8 cellular contexts compared by ENCODE assay signal in the genomic region with DNA sequence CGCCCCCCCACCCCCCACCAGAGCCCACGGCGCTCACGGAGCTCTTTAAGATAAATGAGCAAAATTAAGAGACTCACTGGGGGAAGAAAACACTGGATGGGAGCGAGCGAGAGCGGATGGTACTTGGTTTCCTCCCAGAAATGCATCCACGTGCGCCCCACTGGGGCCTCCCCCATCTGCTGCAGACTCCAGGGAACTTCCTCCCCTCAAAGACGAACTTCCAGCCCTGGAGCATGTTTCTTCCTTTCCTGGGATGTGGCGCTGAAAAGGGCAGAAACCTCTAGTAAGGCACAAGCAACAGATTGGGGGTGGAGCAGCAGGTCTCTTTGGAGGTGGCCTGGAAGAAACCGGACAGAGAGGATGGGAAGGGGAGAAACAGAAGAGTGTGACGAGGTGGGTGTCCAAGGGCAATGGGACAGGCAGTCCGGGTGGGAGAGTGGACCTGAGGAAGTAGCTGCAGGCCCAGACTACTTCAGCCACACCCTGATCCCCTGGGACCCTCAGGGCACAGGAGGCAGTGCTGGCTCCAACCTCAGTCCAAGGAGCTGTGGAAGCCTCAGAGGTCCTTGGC. TPM values are rescaled to one million over a fixed set of nuclear protein-coding genes. Genes with fewer than 3 reads are reported as not detected.
DNase-seq lines count a peak whose midpoint lies in the region; ATAC-seq and TF ChIP-seq lines count a peak whose summit lies in the region.
"Not testable (repeated sequence)": the region's sequence is repeated elsewhere in the genome, so short reads cannot be mapped to it uniquely, and the experiment has no call there.

No MANE protein-coding gene starts in this region.

- peak overlapping the region; percentile 75 for H3K4me2 ChIP-seq in IMR-90 (ENCODE audit: low read depth, low read length)

- CTCF ChIA-PET in CD4-positive, alpha-beta memory T cell (lab: Charles Lee; ENCODE audit: partially characterized antibody); IMR-90 (lab: Yijun Ruan, JAX): not testable (repeated sequence)

- H4K20me1 ChIP-seq in IMR-90 (ENCODE audit: insufficient read depth, low read length): not testable (repeated sequence)

- H3K56ac ChIP-seq in IMR-90 (ENCODE audit: extremely low read depth, insufficient read depth, low read length): not testable (repeated sequence)

- not testable (repeated sequence) for TF ChIP-seq CTCF in IMR-90 (conservative IDR thresholded peaks at IDR 0.05; ENCODE audit: low read depth, low read length); nephron progenitor cell (IDR thresholded peaks at IDR 0.05)

- not testable (repeated sequence) for H3K23ac ChIP-seq in IMR-90 (ENCODE audit: low read depth, low read length)

- POLR2A ChIA-PET in CD4-positive, alpha-beta memory T cell (lab: Charles Lee; ENCODE audit: partially characterized antibody); activated naive CD8-positive, alpha-beta T cell treated with anti-CD3 and anti-CD28 coated beads, Interleukin-2, amount 10 ng/mL, durations not matched to agents 7 days and 5 days (lab: Charles Lee): not testable (repeated sequence)
- POLR2A ChIA-PET in IMR-90 (lab: Charles Lee; ENCODE audit: unreplicated experiment): interaction anchor here (0.5 kb wide), 1 partner anchor 55 kb away, joined by 3 read pairs; no protein-coding TSS in a partner anchor

- not testable (repeated sequence) for TF ChIP-seq POLR2A in IMR-90 (IDR thresholded peaks at IDR 0.05; ENCODE audit: low read depth, low read length)

- intact Hi-C loops in CD4-positive, alpha-beta memory T cell (cut with micrococcal nuclease); IMR-90 (cut with micrococcal nuclease): not testable (repeated sequence)

- not testable (repeated sequence) for H3K9me3 Mint-ChIP-seq in CD4-positive, alpha-beta memory T cell; activated naive CD8-positive, alpha-beta T cell treated with anti-CD3 and anti-CD28 coated beads, Interleukin-2, amount 10 ng/mL, durations not matched to agents 7 days and 5 days
- H3K9me3 Mint-ChIP-seq in nephron progenitor cell: peaks cover 29% of the 10 kb centered on the region

- not testable (repeated sequence) for TF ChIP-seq RAD21 in IMR-90 (IDR thresholded peaks at IDR 0.05; ENCODE audit: low read length)

- not testable (repeated sequence) for H4K5ac ChIP-seq in IMR-90 (ENCODE audit: low read depth, low read length)

- H3K27me3 ChIP-seq in CD4-positive, alpha-beta memory T cell (ENCODE audit: insufficient read depth, low read length); stomach smooth muscle (ENCODE audit: control insufficient read depth in 1 of 2, insufficient read depth in 2 of 2, low read length in 2 of 2): not testable (repeated sequence)
- H3K27me3 ChIP-seq in IMR-90 (ENCODE audit: control insufficient read depth, insufficient read depth, low read length): peaks cover 15% of the 10 kb centered on the region
- peaks cover 28% of the 10 kb centered on the region for H3K27me3 ChIP-seq in iPS-20b (ENCODE audit: insufficient read depth, low read length)

- peaks cover 9 to 20% (median 12%) of the 10 kb centered on the region in 4 donors for H3K4me1 Mint-ChIP-seq in CD4-positive, alpha-beta memory T cell
- peaks cover 11% of the 10 kb centered on the region for H3K4me1 Mint-ChIP-seq in activated naive CD8-positive, alpha-beta T cell treated with anti-CD3 and anti-CD28 coated beads, Interleukin-2, amount 10 ng/mL, durations not matched to agents 7 days and 5 days
- peaks cover 72% of the 10 kb centered on the region for H3K4me1 Mint-ChIP-seq in nephron progenitor cell

- 0 out of 2 replicates have a peak overlapping the region, but pooled peaks have one; percentile 56 for H3K18ac ChIP-seq in IMR-90 (ENCODE audit: low read depth, low read length)

- H3K9me1 ChIP-seq in IMR-90 (ENCODE audit: insufficient read depth, low read length): not testable (repeated sequence)

- not testable (repeated sequence) for H3K4me3 ChIP-seq in CD4-positive, alpha-beta memory T cell (ENCODE audit: low read length in 2 of 2)
- H3K4me3 ChIP-seq in IMR-90 (ENCODE audit: insufficient read depth, low read depth, low read length) (peak overlapping the region; percentile 50), SK-N-MC (peak overlapping the region; percentile 79), iPS-20b (ENCODE audit: low read length) (peak overlapping the region; percentile 74), stomach smooth muscle (ENCODE audit: low read length in 2 of 2) (peak overlapping the region; percentile 49 to 66)

- WGBS in IMR-90 (ENCODE audit: extremely low coverage in 2 of 2, insufficient read length in 1 of 2), 2 experiments: no CpG with 5 or more reads among the region's 14 CpGs

- H3K79me1 ChIP-seq in IMR-90 (ENCODE audit: low read depth in 1 of 2, low read length in 2 of 2): not testable (repeated sequence)

- not testable (repeated sequence) for H3K27ac Mint-ChIP-seq in CD4-positive, alpha-beta memory T cell
- peak overlapping the region; percentile 60 for H3K27ac Mint-ChIP-seq in activated naive CD8-positive, alpha-beta T cell treated with anti-CD3 and anti-CD28 coated beads, Interleukin-2, amount 10 ng/mL, durations not matched to agents 7 days and 5 days
- H3K27ac Mint-ChIP-seq in nephron progenitor cell: peak overlapping the region; percentile 97

- H2AFZ ChIP-seq in IMR-90 (replicated peaks; ENCODE audit: low read length, poor library complexity): peak overlapping the region; percentile 76

- H2BK5ac ChIP-seq in IMR-90 (ENCODE audit: low read depth, low read length, poor library complexity, severe bottlenecking): not testable (repeated sequence)

- H3K27ac ChIP-seq in CD4-positive, alpha-beta memory T cell (ENCODE audit: low read depth, low read length); SK-N-MC; iPS-20b (ENCODE audit: low read length); stomach smooth muscle (ENCODE audit: low read length): not testable (repeated sequence)
- peak overlapping the region; percentile 45 for H3K27ac ChIP-seq in IMR-90 (ENCODE audit: insufficient read depth, low read length)
- H3K27ac ChIP-seq in epithelial cell of prostate: peak overlapping the region; percentile 69

- H3K9ac ChIP-seq in IMR-90 (ENCODE audit: low read depth, low read length): peak overlapping the region; percentile 62
- H3K9ac ChIP-seq in SK-N-MC (ENCODE audit: insufficient read length): not testable (repeated sequence)
- peak overlapping the region; percentile 74; the same call in 1 of the 2 replicates for H3K9ac ChIP-seq in iPS-20b (ENCODE audit: low read depth, low read length)
- H3K9ac ChIP-seq in stomach smooth muscle (ENCODE audit: low read length in 2 of 2): peak overlapping the region in 1 of 2 donors; percentile 13

- not testable (repeated sequence) for H3K36me3 Mint-ChIP-seq in CD4-positive, alpha-beta memory T cell; activated naive CD8-positive, alpha-beta T cell treated with anti-CD3 and anti-CD28 coated beads, Interleukin-2, amount 10 ng/mL, durations not matched to agents 7 days and 5 days
- H3K36me3 Mint-ChIP-seq in nephron progenitor cell (ENCODE audit: low read depth): peaks cover 28% of the 10 kb centered on the region

- H2BK20ac ChIP-seq in IMR-90 (ENCODE audit: low read depth, low read length): not testable (repeated sequence)

- DNase-seq in CD4-positive, alpha-beta memory T cell; IMR-90; SK-N-MC (ENCODE audit: low read depth, low spot score); activated naive CD8-positive, alpha-beta T cell treated with anti-CD3 and anti-CD28 coated beads, Interleukin-2, amount 10 ng/mL, durations not matched to agents 7 days and 5 days; epithelial cell of prostate (ENCODE audit: low read depth, low spot score): not testable (repeated sequence)
- DNase-seq in nephron progenitor cell: peak; percentile 10

- in situ Hi-C loops in IMR-90 (cut with MboI; ENCODE audit: low sequenced_read_pairs): not testable (repeated sequence)

- H3K14ac ChIP-seq in IMR-90 (replicated peaks; ENCODE audit: low read depth, low read length): not testable (repeated sequence)

- H2BK120ac ChIP-seq in IMR-90 (ENCODE audit: low read depth, low read length): not testable (repeated sequence)

- H3K4me3 Mint-ChIP-seq in CD4-positive, alpha-beta memory T cell: peak overlapping the region; percentile 23 to 77 (median 72)
- peak overlapping the region; percentile 45 for H3K4me3 Mint-ChIP-seq in activated naive CD8-positive, alpha-beta T cell treated with anti-CD3 and anti-CD28 coated beads, Interleukin-2, amount 10 ng/mL, durations not matched to agents 7 days and 5 days
- peak overlapping the region; percentile 82 for H3K4me3 Mint-ChIP-seq in nephron progenitor cell

- not testable (repeated sequence) for H4K91ac ChIP-seq in IMR-90 (ENCODE audit: insufficient read depth, low read depth, low read length)

- H2AK9ac ChIP-seq in IMR-90 (replicated peaks; ENCODE audit: low read depth, low read length, poor library complexity): not testable (repeated sequence)

- H2AK5ac ChIP-seq in IMR-90 (ENCODE audit: low read depth, low read length): not testable (repeated sequence)

- ATAC-seq in IMR-90 (ENCODE audit: low read depth): peak; percentile 42
- not testable (repeated sequence) for ATAC-seq in activated naive CD8-positive, alpha-beta T cell treated with anti-CD3 and anti-CD28 coated beads, Interleukin-2, amount 10 ng/mL, durations not matched to agents 7 days and 5 days (ENCODE audit: low read depth)

- not testable (repeated sequence) for BruUV-seq in IMR-90 (replicated peaks; lab: Mats Ljungman, UMichigan)

- H4K8ac ChIP-seq in IMR-90 (ENCODE audit: low read depth in 2 of 2, low read length in 2 of 2): peak overlapping the region; percentile 63 to 93; a peak in 3 of 4 replicates

- not testable (repeated sequence) for H2BK15ac ChIP-seq in IMR-90 (ENCODE audit: low read depth, low read length)

- H3K4me1 ChIP-seq in CD4-positive, alpha-beta memory T cell (ENCODE audit: insufficient read depth, low read length); IMR-90 (ENCODE audit: control insufficient read depth, insufficient read depth, low read length); iPS-20b (ENCODE audit: insufficient read depth, low read length); stomach smooth muscle (ENCODE audit: control insufficient read depth, insufficient read depth, low read length): not testable (repeated sequence)

- H3K9me3 ChIP-seq in CD4-positive, alpha-beta memory T cell (ENCODE audit: control insufficient read depth in 1 of 2, low read length in 2 of 2); IMR-90 (ENCODE audit: control insufficient read depth, insufficient read depth, low read length); SK-N-MC (ENCODE audit: low read depth, low read length); iPS-20b (ENCODE audit: insufficient read depth, low read depth, low read length); stomach smooth muscle (ENCODE audit: control insufficient read depth in 2 of 2, low read length in 2 of 2): not testable (repeated sequence)

- H3K27me3 Mint-ChIP-seq in CD4-positive, alpha-beta memory T cell: peaks cover 8 to 13% of the 10 kb centered on the region in 2 donors
- H3K27me3 Mint-ChIP-seq in activated naive CD8-positive, alpha-beta T cell treated with anti-CD3 and anti-CD28 coated beads, Interleukin-2, amount 10 ng/mL, durations not matched to agents 7 days and 5 days: peaks cover 31% of the 10 kb centered on the region
- H3K27me3 Mint-ChIP-seq in nephron progenitor cell (ENCODE audit: low read depth, poor library complexity): not testable (repeated sequence)

- H3K4ac ChIP-seq in IMR-90 (ENCODE audit: low read depth, low read length): not testable (repeated sequence)

- dilution Hi-C loops in IMR-90 (cut with HindIII; ENCODE audit: low sequenced_read_pairs, unreplicated experiment): not testable (repeated sequence)

- H3K36me3 ChIP-seq in CD4-positive, alpha-beta memory T cell (ENCODE audit: insufficient read depth, low read length); IMR-90 (ENCODE audit: control insufficient read depth, insufficient read depth, low read length); SK-N-MC (ENCODE audit: insufficient read depth, low read length); iPS-20b (ENCODE audit: insufficient read depth, low read depth, low read length); stomach smooth muscle (ENCODE audit: control insufficient read depth in 2 of 2, insufficient read depth in 2 of 2, low read length in 2 of 2): not testable (repeated sequence)

RNA-seq across cellular contexts. Expression of gene PAX8, which starts 46.5 kb away (rescaled TPM):
- 1 to 10 TPM; 1.7 to 2.3 TPM for total RNA-seq in CD4-positive, alpha-beta memory T cell
- under 1 TPM; 0.19 to 0.80 TPM for polyA plus RNA-seq in CD4-positive, alpha-beta memory T cell
- total RNA-seq in IMR-90 (2012; rRNA removed): 0.18 and 0.28 TPM in 2 replicates
- 1.1 and 1.5 TPM in 2 replicates for polyA plus RNA-seq in IMR-90 (2012; rRNA removed)
- polyA plus RNA-seq in IMR-90 (2012; cell fraction: cytosol; rRNA removed): 0.37 and 0.92 TPM in 2 replicates
- polyA plus RNA-seq in IMR-90 (2012; cell fraction: nucleus; rRNA removed; ENCODE audit: low replicate concordance): 1.8 and 3.0 TPM in 2 replicates
- 1 to 10 TPM; 2.5 to 3.2 TPM for total RNA-seq in activated naive CD8-positive, alpha-beta T cell treated with anti-CD3 and anti-CD28 coated beads, Interleukin-2, amount 10 ng/mL, durations not matched to agents 7 days and 5 days
